8 cellular contexts compared by ENCODE assay signal in genomic region chr7:128910569-128910945, GRCh38.
DNase-seq lines count a peak whose midpoint lies in the region; ATAC-seq and TF ChIP-seq lines count a peak whose summit lies in the region.

Gene KCP, minus strand, starts transcription at chr7:128910709. Its CDS starts 33 bp downstream, at chr7:128910676.

- no peak for ATAC-seq in HG03039 (IDR thresholded peaks at IDR 0.05; ENCODE audit: unreplicated experiment)

- peaks cover 14% of the 10 kb centered on the region for H3K36me3 ChIP-seq in NT2/D1 (ENCODE audit: insufficient read depth, insufficient read length, low read length)
- no peaks in the 10 kb centered on the region for H3K36me3 ChIP-seq in muscle layer of duodenum (ENCODE audit: control insufficient read depth in 1 of 2, insufficient read depth in 2 of 2, low read length in 2 of 2)
- no peaks in the 10 kb centered on the region for H3K36me3 ChIP-seq in MM.1S (replicated peaks; ENCODE audit: insufficient read depth, low read length)

- no peaks in the 10 kb centered on the region for H3K9me2 ChIP-seq in MM.1S (replicated peaks; ENCODE audit: insufficient read depth, low read length)

- H3K27me3 ChIP-seq in NT2/D1 (ENCODE audit: insufficient read depth, insufficient read length) = no peaks in the 10 kb centered on the region
- H3K27me3 ChIP-seq in muscle layer of duodenum (ENCODE audit: low read depth, low read length) = peaks cover 20% of the 10 kb centered on the region
- H3K27me3 ChIP-seq in MM.1S (replicated peaks; ENCODE audit: insufficient read depth, low read length) = peaks cover 30% of the 10 kb centered on the region

- H3K9ac ChIP-seq in NT2/D1 (ENCODE audit: insufficient read length, low read depth) (peak within 1 kb of the TSS; percentile 85), MM.1S (ENCODE audit: low read length) (no peak within 1 kb of the TSS)

- H3K4me3 ChIP-seq in NT2/D1 (ENCODE audit: insufficient read length, low read depth) = peak within 1 kb of the TSS; percentile 68
- H3K4me3 ChIP-seq in fibroblast of mammary gland (ENCODE audit: control insufficient read depth, low read depth, low read length) = peak within 1 kb of the TSS; percentile 12
- peak within 1 kb of the TSS; percentile 52 to 54 for H3K4me3 ChIP-seq in muscle layer of duodenum (ENCODE audit: low read depth in 1 of 2, low read length in 2 of 2)
- H3K4me3 ChIP-seq in MM.1S (ENCODE audit: low read length) = no peak within 1 kb of the TSS

- peak; percentile 5 for DNase-seq in 8988T
- DNase-seq in NT2/D1 (ENCODE audit: low read depth, low spot score) = no peak
- DNase-seq in fibroblast of mammary gland (ENCODE audit: low read depth) = no peak
- DNase-seq in RPMI8226 = no peak
- no peak for DNase-seq in MM.1S
- DNase-seq in cerebellar nuclear complex (lab: John Stamatoyannopoulos, UW) = no peak

- no peak within 1 kb of the TSS for H3K4me2 ChIP-seq in MM.1S (ENCODE audit: low read depth, low read length)

- H3F3A ChIP-seq in MM.1S (ENCODE audit: insufficient read depth, low read length) = no peaks in the 10 kb centered on the region

- H3K27ac ChIP-seq in muscle layer of duodenum (ENCODE audit: low read length) (no peak within 1 kb of the TSS), MM.1S (ENCODE audit: low read length) (no peak within 1 kb of the TSS)

- H2AFZ ChIP-seq in MM.1S (ENCODE audit: low read length) = no peak within 1 kb of the TSS; the same call in 1 of the 2 replicates

- no peaks in the 10 kb centered on the region for H3K79me2 ChIP-seq in MM.1S (ENCODE audit: low read length)

- H3K9me3 ChIP-seq in NT2/D1 (ENCODE audit: insufficient read depth, low read length) (no peaks in the 10 kb centered on the region), muscle layer of duodenum (ENCODE audit: control insufficient read depth in 1 of 2, low read length in 2 of 2) (no peaks in the 10 kb centered on the region), MM.1S (replicated peaks; ENCODE audit: insufficient read depth, low read length) (no peaks in the 10 kb centered on the region)

- TF ChIP-seq CTCF in fibroblast of mammary gland (conservative IDR thresholded peaks at IDR 0.05; ENCODE audit: control insufficient read depth, insufficient read depth, low read depth, low read length) (no peak), MM.1S (IDR thresholded peaks at IDR 0.05; ENCODE audit: low read length) (no peak)

- H3K4me1 ChIP-seq in NT2/D1 (ENCODE audit: insufficient read depth, insufficient read length) = peaks cover 8% of the 10 kb centered on the region
- H3K4me1 ChIP-seq in muscle layer of duodenum (ENCODE audit: control insufficient read depth in 1 of 2, insufficient read depth in 2 of 2, low read length in 2 of 2) = peaks cover 0 to 18% of the 10 kb centered on the region in 2 donors
- no peaks in the 10 kb centered on the region for H3K4me1 ChIP-seq in MM.1S (ENCODE audit: low read length)

- no peaks in the 10 kb centered on the region for H4K20me1 ChIP-seq in MM.1S (ENCODE audit: insufficient read depth, low read length)
